In genomic region chr11:77067776-77068460, GRCh38 we compare ENCODE assay signal across 9 cellular contexts. TPM values are rescaled to one million over a fixed set of nuclear protein-coding genes. Genes with fewer than 3 reads are reported as not detected.
DNase-seq lines count a peak whose midpoint lies in the region; ATAC-seq lines count a peak whose summit lies in the region.
"Had no signal": no experiment of that assay in that cellular context is flagged by ENCODE, and none has a peak within 500 bp of the region (broad histone marks: within the 10 kb centered on the region; RNA-seq: fewer than 3 reads in every experiment).

No MANE protein-coding gene starts in this region.

- intact Hi-C loops in activated CD4-positive, alpha-beta T cell treated with anti-CD3 and anti-CD28 coated beads, Interleukin-2, amount 10 ng/mL, durations not matched to agents 24 days and 14 days (cut with micrococcal nuclease) = no loop called here

- peaks cover 20% of the 10 kb centered on the region for H3K4me1 Mint-ChIP-seq in activated CD4-positive, alpha-beta T cell treated with anti-CD3 and anti-CD28 coated beads, Interleukin-2, amount 10 ng/mL, durations not matched to agents 24 days and 14 days
- H3K4me1 Mint-ChIP-seq in activated naive CD8-positive, alpha-beta T cell treated with anti-CD3 and anti-CD28 coated beads for 36 hours = peaks cover 24% of the 10 kb centered on the region
- H3K4me1 Mint-ChIP-seq in immature natural killer cell = peaks cover 50 to 62% of the 10 kb centered on the region in 2 donors
- H3K4me1 Mint-ChIP-seq in stimulated activated naive CD8-positive, alpha-beta T cell treated with anti-CD3 and anti-CD28 coated beads, Interleukin-15, amount 100 ng/mL, for 72 hours = peaks cover 48% of the 10 kb centered on the region

- H3K36me3 Mint-ChIP-seq in activated CD4-positive, alpha-beta T cell treated with anti-CD3 and anti-CD28 coated beads, Interleukin-2, amount 10 ng/mL, durations not matched to agents 24 days and 14 days (ENCODE audit: low read depth) = no peaks in the 10 kb centered on the region
- no peaks in the 10 kb centered on the region for H3K36me3 Mint-ChIP-seq in activated naive CD8-positive, alpha-beta T cell treated with anti-CD3 and anti-CD28 coated beads for 36 hours
- H3K36me3 Mint-ChIP-seq in immature natural killer cell = no peaks in the 10 kb centered on the region

- H3K9me3 Mint-ChIP-seq in activated CD4-positive, alpha-beta T cell treated with anti-CD3 and anti-CD28 coated beads, Interleukin-2, amount 10 ng/mL, durations not matched to agents 24 days and 14 days = no peaks in the 10 kb centered on the region
- H3K9me3 Mint-ChIP-seq in activated naive CD8-positive, alpha-beta T cell treated with anti-CD3 and anti-CD28 coated beads for 36 hours = no peaks in the 10 kb centered on the region
- H3K9me3 Mint-ChIP-seq in immature natural killer cell = no peaks in the 10 kb centered on the region
- H3K9me3 Mint-ChIP-seq in stimulated activated naive CD8-positive, alpha-beta T cell treated with anti-CD3 and anti-CD28 coated beads, Interleukin-15, amount 100 ng/mL, for 72 hours = no peaks in the 10 kb centered on the region

- H3K4me3 Mint-ChIP-seq in activated CD4-positive, alpha-beta T cell treated with anti-CD3 and anti-CD28 coated beads, Interleukin-2, amount 10 ng/mL, durations not matched to agents 24 days and 14 days = peak overlapping the region; percentile 66
- peak overlapping the region; percentile 79 for H3K4me3 Mint-ChIP-seq in activated naive CD8-positive, alpha-beta T cell treated with anti-CD3 and anti-CD28 coated beads for 36 hours
- peak overlapping the region; percentile 68 to 90 (median 82) for H3K4me3 Mint-ChIP-seq in immature natural killer cell
- H3K4me3 Mint-ChIP-seq in stimulated activated naive CD8-positive, alpha-beta T cell treated with anti-CD3 and anti-CD28 coated beads, Interleukin-15, amount 100 ng/mL, for 72 hours = peak overlapping the region; percentile 81 to 87

- no peak overlapping the region for H3K27ac Mint-ChIP-seq in activated CD4-positive, alpha-beta T cell treated with anti-CD3 and anti-CD28 coated beads, Interleukin-2, amount 10 ng/mL, durations not matched to agents 24 days and 14 days
- peak overlapping the region; percentile 54 for H3K27ac Mint-ChIP-seq in activated naive CD8-positive, alpha-beta T cell treated with anti-CD3 and anti-CD28 coated beads for 36 hours
- H3K27ac Mint-ChIP-seq in immature natural killer cell = peak overlapping the region in 5 of 6 donors; percentile 18 to 75 (median 54)
- no peak overlapping the region for H3K27ac Mint-ChIP-seq in stimulated activated naive CD8-positive, alpha-beta T cell treated with anti-CD3 and anti-CD28 coated beads, Interleukin-15, amount 100 ng/mL, for 72 hours

- peaks cover 19% of the 10 kb centered on the region for H3K27me3 Mint-ChIP-seq in activated CD4-positive, alpha-beta T cell treated with anti-CD3 and anti-CD28 coated beads, Interleukin-2, amount 10 ng/mL, durations not matched to agents 24 days and 14 days
- H3K27me3 Mint-ChIP-seq in activated naive CD8-positive, alpha-beta T cell treated with anti-CD3 and anti-CD28 coated beads for 36 hours = no peaks in the 10 kb centered on the region
- H3K27me3 Mint-ChIP-seq in immature natural killer cell (ENCODE audit: low read depth in 3 of 3) = peaks cover 7 to 26% (median 8%) of the 10 kb centered on the region in 3 donors
- no peaks in the 10 kb centered on the region for H3K27me3 Mint-ChIP-seq in stimulated activated naive CD8-positive, alpha-beta T cell treated with anti-CD3 and anti-CD28 coated beads, Interleukin-15, amount 100 ng/mL, for 72 hours

- ATAC-seq in stimulated activated naive CD8-positive, alpha-beta T cell treated with anti-CD3 and anti-CD28 coated beads, Interleukin-15, amount 100 ng/mL, for 72 hours = no peak
- no peak for ATAC-seq in HG03196 (IDR thresholded peaks at IDR 0.05; ENCODE audit: unreplicated experiment)

- DNase-seq in activated CD4-positive, alpha-beta T cell treated with anti-CD3 and anti-CD28 coated beads, Interleukin-2, amount 10 ng/mL, durations not matched to agents 24 days and 14 days = no peak
- no peak for DNase-seq in activated CD4-positive, alpha-beta T cell treated with anti-CD3 and anti-CD28 coated beads for 1 hour
- no peak for DNase-seq in activated naive CD8-positive, alpha-beta T cell treated with anti-CD3 and anti-CD28 coated beads for 36 hours
- DNase-seq in immature natural killer cell (no peak), NCI-H1417 (lab: John Stamatoyannopoulos, UW) (no peak), NCI-H2196 (lab: John Stamatoyannopoulos, UW; ENCODE audit: unreplicated experiment) (no peak)
- DNase-seq in stimulated activated naive CD8-positive, alpha-beta T cell treated with anti-CD3 and anti-CD28 coated beads, Interleukin-15, amount 100 ng/mL, for 72 hours = no peak

RNA-seq across cellular contexts. Expression of gene CAPN5, which starts 1.1 kb away (rescaled TPM):
- 0.30 TPM in 1 of 2 replicates, not detected in the other for total RNA-seq in activated CD4-positive, alpha-beta T cell treated with anti-CD3 and anti-CD28 coated beads, Interleukin-2, amount 10 ng/mL, durations not matched to agents 24 days and 14 days
- total RNA-seq in activated naive CD8-positive, alpha-beta T cell treated with anti-CD3 and anti-CD28 coated beads for 36 hours = 1 to 10 TPM; 2.2 to 2.4 TPM
- polyA plus RNA-seq in immature natural killer cell = 10 to 100 TPM in 1 of 3 donors, 1 to 10 TPM in 2; 1.6 to 18.8 (median 6.1) TPM

RNA-seq across cellular contexts. Expression of gene B3GNT6, which starts 33.7 kb away (rescaled TPM):
- not detected in 2 replicates for total RNA-seq in activated CD4-positive, alpha-beta T cell treated with anti-CD3 and anti-CD28 coated beads, Interleukin-2, amount 10 ng/mL, durations not matched to agents 24 days and 14 days
- total RNA-seq in activated naive CD8-positive, alpha-beta T cell treated with anti-CD3 and anti-CD28 coated beads for 36 hours = not detected
- not detected for polyA plus RNA-seq in immature natural killer cell
- total RNA-seq: T-helper 2 cell treated with Interferon-gamma antibody and Interleukin-4, amounts not matched to agents 100 ng/mL and 5 ng/mL, for 36 hours had no signal

RNA-seq across cellular contexts. Expression of gene OMP, which starts 34.7 kb away (rescaled TPM):
- total RNA-seq in activated CD4-positive, alpha-beta T cell treated with anti-CD3 and anti-CD28 coated beads, Interleukin-2, amount 10 ng/mL, durations not matched to agents 24 days and 14 days = not detected in 2 replicates
- not detected for total RNA-seq in activated naive CD8-positive, alpha-beta T cell treated with anti-CD3 and anti-CD28 coated beads for 36 hours
- polyA plus RNA-seq in immature natural killer cell = not detected
- total RNA-seq: T-helper 2 cell treated with Interferon-gamma antibody and Interleukin-4, amounts not matched to agents 100 ng/mL and 5 ng/mL, for 36 hours had no signal

Comparison
In these comparisons a context has a peak if more than half of its experiments do, and no peak if none do; other contexts are left out.
1. H3K27ac Mint-ChIP-seq: peak in activated naive CD8-positive, alpha-beta T cell treated with anti-CD3 and anti-CD28 coated beads for 36 hours (single experiment) and immature natural killer cell (5 of 6); none in activated CD4-positive, alpha-beta T cell treated with anti-CD3 and anti-CD28 coated beads, Interleukin-2, amount 10 ng/mL, durations not matched to agents 24 days and 14 days (single experiment) and stimulated activated naive CD8-positive, alpha-beta T cell treated with anti-CD3 and anti-CD28 coated beads, Interleukin-15, amount 100 ng/mL, for 72 hours (0 of 2).
2. Peak in every context shown above with its lines, with median percentiles within 50 percentile points of each other: H3K4me3 Mint-ChIP-seq.